Comparison of ENCODE assay signal across 11 cellular contexts in the genomic region with DNA sequence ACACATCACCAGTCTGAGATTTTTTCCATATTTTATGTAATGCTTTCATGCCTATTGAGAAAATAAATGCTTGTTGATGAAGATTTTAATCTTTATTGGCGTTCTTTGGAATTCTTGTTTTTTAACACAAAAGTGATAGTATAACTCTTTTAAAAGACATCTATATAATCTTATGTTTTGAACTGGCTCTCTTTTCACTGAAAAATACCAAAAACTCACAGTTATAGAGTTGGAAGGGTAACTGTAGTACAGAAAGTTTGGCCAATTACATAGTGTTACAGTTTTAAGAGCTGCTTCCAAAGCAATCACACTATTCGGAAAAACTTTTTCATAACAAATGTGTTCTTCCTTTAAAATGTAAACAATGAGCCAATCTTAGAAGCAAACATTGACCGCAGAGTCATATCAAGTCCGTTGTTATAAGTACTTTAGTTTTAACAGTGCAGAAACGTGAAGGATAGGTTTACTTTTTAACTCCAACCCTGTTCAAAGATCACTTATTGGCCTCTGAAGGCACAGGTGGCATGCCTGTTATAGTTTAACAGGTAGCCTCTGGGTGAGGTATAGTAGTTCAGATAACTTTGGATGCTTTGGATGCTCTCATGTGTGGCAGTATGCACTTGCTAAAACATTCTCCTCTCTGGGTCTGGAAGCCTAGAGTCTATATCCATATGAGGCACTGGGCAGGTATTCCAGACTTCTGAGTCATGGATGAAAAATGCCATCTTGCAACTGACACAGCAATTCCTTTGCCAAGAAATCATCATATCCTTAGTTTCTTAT. TPM values are rescaled to one million over a fixed set of nuclear protein-coding genes. Genes with fewer than 3 reads are reported as not detected.
DNase-seq lines count a peak whose midpoint lies in the region; ATAC-seq, FAIRE-seq and TF ChIP-seq lines count a peak whose summit lies in the region.
"Had no signal": no experiment of that assay in that cellular context is flagged by ENCODE, and none has a peak within 500 bp of the region (broad histone marks: within the 10 kb centered on the region; RNA-seq: fewer than 3 reads in every experiment).

No MANE protein-coding gene starts in this region.

- H3K4me1 ChIP-seq in pancreas (peaks cover 19 to 24% (median 24%) of the 10 kb centered on the region in 3 donors), MM.1S (ENCODE audit: low read length) (no peaks in the 10 kb centered on the region)

- no peaks in the 10 kb centered on the region for H3K9me3 Mint-ChIP-seq in Calu3 (ENCODE audit: low read depth, unreplicated experiment)
- H3K9me3 Mint-ChIP-seq: activated B cell treated with CpG ODN at 0.5 μM for 24 hours had no signal

- ATAC-seq in pancreas (peak; percentile 79 to 90 (median 84)), GM21825 (IDR thresholded peaks at IDR 0.05; ENCODE audit: unreplicated experiment) (no peak)

- no peaks in the 10 kb centered on the region for H3F3A ChIP-seq in MM.1S (ENCODE audit: insufficient read depth, low read length)

- H3K4me3 ChIP-seq in fibroblast of the aortic adventitia (ENCODE audit: low read depth, low read length): no peak overlapping the region
- H3K4me3 ChIP-seq in pancreas: no peak overlapping the region
- H3K4me3 ChIP-seq in MM.1S (ENCODE audit: low read length): no peak overlapping the region

- intact Hi-C loops in Calu3 (cut with micrococcal nuclease; ENCODE audit: unreplicated experiment): loop anchor here (5.0 kb wide), 1 partner anchor 100 kb away; no protein-coding TSS in a partner anchor
- intact Hi-C loops in pancreas (cut with DNase I): no loop called here

- no peaks in the 10 kb centered on the region for H3K36me3 ChIP-seq in pancreas
- no peaks in the 10 kb centered on the region for H3K36me3 ChIP-seq in MM.1S (replicated peaks; ENCODE audit: insufficient read depth, low read length)

- H2AFZ ChIP-seq in MM.1S (ENCODE audit: low read length): no peak overlapping the region

- no peaks in the 10 kb centered on the region for H3K27me3 Mint-ChIP-seq in Calu3 (ENCODE audit: unreplicated experiment)

- H3K36me3 Mint-ChIP-seq in Calu3 (ENCODE audit: insufficient read depth, unreplicated experiment): peaks cover 19% of the 10 kb centered on the region

- no peak for TF ChIP-seq CTCF in Calu3 (IDR thresholded peaks at IDR 0.05; ENCODE audit: unreplicated experiment)
- TF ChIP-seq CTCF in RWPE1 (conservative IDR thresholded peaks at IDR 0.05; ENCODE audit: low read depth): no peak
- TF ChIP-seq CTCF in fibroblast of the aortic adventitia (IDR thresholded peaks at IDR 0.05; ENCODE audit: insufficient read depth, low read length): no peak
- no peak for TF ChIP-seq CTCF in pancreas (IDR thresholded peaks at IDR 0.05)
- no peak for TF ChIP-seq CTCF in MM.1S (IDR thresholded peaks at IDR 0.05; ENCODE audit: low read length)

- H3K27ac ChIP-seq in RWPE1: no peak overlapping the region
- H3K27ac ChIP-seq in pancreas: peak overlapping the region; percentile 14 to 73 (median 40)
- no peak overlapping the region for H3K27ac ChIP-seq in MM.1S (ENCODE audit: low read length)

- POLR2A ChIA-PET in RWPE1 (lab: Yijun Ruan, JAX; ENCODE audit: low non-redundant PET): no interaction called here

- no peaks in the 10 kb centered on the region for H3K9me2 ChIP-seq in MM.1S (replicated peaks; ENCODE audit: insufficient read depth, low read length)

- H3K27me3 ChIP-seq in pancreas: no peaks in the 10 kb centered on the region
- no peaks in the 10 kb centered on the region for H3K27me3 ChIP-seq in MM.1S (replicated peaks; ENCODE audit: insufficient read depth, low read length)

- peak; percentile 70 for DNase-seq in Calu3
- DNase-seq in RWPE1 (ENCODE audit: low spot score): peak; percentile 88
- peak; percentile 89 for DNase-seq in fibroblast of the aortic adventitia (ENCODE audit: low read depth)
- DNase-seq in pancreas: peak in 2 of 6 donors; percentile 20 to 27
- no peak for DNase-seq in MM.1S
- DNase-seq in NCI-H128 (lab: John Stamatoyannopoulos, UW; ENCODE audit: unreplicated experiment): no peak
- no peak for DNase-seq in KG1 (lab: John Stamatoyannopoulos, UW)
- DNase-seq: activated B cell treated with CpG ODN at 0.5 μM for 24 hours, NCI-H510A treated with DMSO at 0.1 percent for 48 hours had no signal

- peak; percentile 78 for FAIRE-seq in pancreas (lab: Jason Lieb, UNC)
- FAIRE-seq: islet of Langerhans had no signal

- H3K4me3 Mint-ChIP-seq in Calu3 (ENCODE audit: low read depth, unreplicated experiment): no peak overlapping the region
- H3K4me3 Mint-ChIP-seq: activated B cell treated with CpG ODN at 0.5 μM for 24 hours had no signal

- H3K4me2 ChIP-seq in MM.1S (ENCODE audit: low read depth, low read length): no peak overlapping the region

- CTCF ChIA-PET in Calu3 (lab: Charles Lee) (interaction anchor here (0.5 kb wide), 1 partner anchor 689 kb away, joined by 3 read pairs; no protein-coding TSS in a partner anchor), RWPE1 (lab: Yijun Ruan, JAX) (no interaction called here)

- H3K27ac Mint-ChIP-seq in Calu3 (ENCODE audit: unreplicated experiment): peak overlapping the region; percentile 100
- H3K27ac Mint-ChIP-seq: activated B cell treated with CpG ODN at 0.5 μM for 24 hours had no signal

- H3K9me3 ChIP-seq in pancreas: no peaks in the 10 kb centered on the region
- no peaks in the 10 kb centered on the region for H3K9me3 ChIP-seq in MM.1S (replicated peaks; ENCODE audit: insufficient read depth, low read length)

- BruUV-seq in Calu3 (replicated peaks; lab: Mats Ljungman, UMichigan): TSS peak; percentile 15

- H3K4me1 Mint-ChIP-seq in Calu3 (ENCODE audit: low read depth, unreplicated experiment): peaks cover 67% of the 10 kb centered on the region
- H3K4me1 Mint-ChIP-seq: activated B cell treated with CpG ODN at 0.5 μM for 24 hours had no signal

- WGBS in pancreas, 2 donors: 13 to 16% methylated on average over 5 of the region's 5 CpGs

- H3K9ac ChIP-seq in MM.1S (ENCODE audit: low read length): no peak overlapping the region

- no peaks in the 10 kb centered on the region for H4K20me1 ChIP-seq in MM.1S (ENCODE audit: insufficient read depth, low read length)

- no peaks in the 10 kb centered on the region for H3K79me2 ChIP-seq in MM.1S (ENCODE audit: low read length)

RNA-seq across cellular contexts. Expression of a gene that starts 12.1 kb away (rescaled TPM):
- total RNA-seq in Calu3 (2022) (68.4 and 76.5 TPM in 2 replicates), fibroblast of the aortic adventitia (ENCODE audit: low replicate concordance) (8.7 and 71.8 TPM in 2 replicates), pancreas (10 to 100 TPM; 14.6 to 63.9 (median 22.7) TPM)
- 10 to 100 TPM; 15.5 to 18.1 TPM for polyA plus RNA-seq in pancreas

RNA-seq across cellular contexts. Expression of a gene that starts 56.1 kb away (rescaled TPM):
- 49.7 and 55.4 TPM in 2 replicates for total RNA-seq in Calu3 (2022)
- 15.0 and 22.4 TPM in 2 replicates for total RNA-seq in fibroblast of the aortic adventitia (ENCODE audit: low replicate concordance)
- 1 to 10 TPM; 4.8 to 9.1 (median 6.5) TPM for total RNA-seq in pancreas
- 10 to 100 TPM; 17.3 to 21.7 TPM for polyA plus RNA-seq in pancreas

Comparison
In these comparisons a context has a peak if more than half of its experiments do, and no peak if none do; other contexts are left out.
1. DNase-seq: peak in Calu3 (single experiment), RWPE1 (single experiment) and fibroblast of the aortic adventitia (single experiment); none in MM.1S (single experiment), NCI-H128 (single experiment) and KG1 (single experiment).
2. H3K27ac ChIP-seq: peak in pancreas (4 of 4); none in RWPE1 (single experiment) and MM.1S (single experiment).